In genomic region chrX:150569155-150569477, GRCh38 we compare ENCODE assay signal across 8 cellular contexts. TPM values are rescaled to one million over a fixed set of nuclear protein-coding genes. Genes with fewer than 3 reads are reported as not detected.
DNase-seq lines count a peak whose midpoint lies in the region; ATAC-seq, FAIRE-seq and TF ChIP-seq lines count a peak whose summit lies in the region.

No MANE protein-coding gene starts in this region.

- H3K4me3 ChIP-seq in LNCaP clone FGC (ENCODE audit: low read depth, low read length) (peak overlapping the region; percentile 66), pancreas (peak overlapping the region; percentile 24 to 60 (median 48))

- H3K4me1 Mint-ChIP-seq in activated CD8-positive, alpha-beta T cell treated with anti-CD3 and anti-CD28 coated beads, Interleukin-2, amount 10 ng/mL, durations not matched to agents 7 days and 5 days (ENCODE audit: low read depth) = peaks cover 45% of the 10 kb centered on the region

- H3K9me3 ChIP-seq in pancreas = no peaks in the 10 kb centered on the region

- no peaks in the 10 kb centered on the region for H3K9me3 Mint-ChIP-seq in activated CD8-positive, alpha-beta T cell treated with anti-CD3 and anti-CD28 coated beads, Interleukin-2, amount 10 ng/mL, durations not matched to agents 7 days and 5 days (ENCODE audit: insufficient read depth)

- DNase-seq in LNCaP clone FGC (ENCODE audit: low read depth) = no peak
- peak; percentile 62 for DNase-seq in activated CD8-positive, alpha-beta T cell treated with anti-CD3 and anti-CD28 coated beads, Interleukin-2, amount 10 ng/mL, durations not matched to agents 7 days and 5 days
- DNase-seq in foreskin melanocyte = peak; percentile 25
- no peak for DNase-seq in pancreas
- DNase-seq in C1 segment of cervical spinal cord (lab: John Stamatoyannopoulos, UW) = no peak
- no peak for DNase-seq in GM19240 (ENCODE audit: insufficient read length, low spot score)

- intact Hi-C loops in pancreas (cut with DNase I) = no loop called here

- POLR2A ChIA-PET in activated CD8-positive, alpha-beta T cell treated with anti-CD3 and anti-CD28 coated beads, Interleukin-2, amount 10 ng/mL, durations not matched to agents 7 days and 5 days (lab: Charles Lee) = interaction anchor here (0.8 to 1.8 kb wide), 4 partner anchors 16 to 125 kb away, joined by 3 to 7 read pairs (median 4); partner anchors contain the start of gene MTMR1

- CTCF ChIA-PET in activated CD8-positive, alpha-beta T cell treated with anti-CD3 and anti-CD28 coated beads, Interleukin-2, amount 10 ng/mL, durations not matched to agents 7 days and 5 days (lab: Charles Lee) = interaction anchor here (0.9 to 3.6 kb wide), 4 partner anchors 18 to 120 kb away, joined by 3 to 26 read pairs (median 7); no protein-coding TSS in a partner anchor

- H3K4me3 Mint-ChIP-seq in activated CD8-positive, alpha-beta T cell treated with anti-CD3 and anti-CD28 coated beads, Interleukin-2, amount 10 ng/mL, durations not matched to agents 7 days and 5 days = peak overlapping the region; percentile 83

- TF ChIP-seq CTCF in LNCaP clone FGC (IDR thresholded peaks at IDR 0.05; ENCODE audit: control insufficient read depth, extremely low read depth, insufficient read depth) (no peak), pancreas (IDR thresholded peaks at IDR 0.05) (no peak)

- FAIRE-seq in pancreas (lab: Jason Lieb, UNC) = no peak

- H3K36me3 Mint-ChIP-seq in activated CD8-positive, alpha-beta T cell treated with anti-CD3 and anti-CD28 coated beads, Interleukin-2, amount 10 ng/mL, durations not matched to agents 7 days and 5 days (ENCODE audit: low read depth) = peaks cover 5% of the 10 kb centered on the region

- H3K27me3 Mint-ChIP-seq in activated CD8-positive, alpha-beta T cell treated with anti-CD3 and anti-CD28 coated beads, Interleukin-2, amount 10 ng/mL, durations not matched to agents 7 days and 5 days (ENCODE audit: low read depth) = no peaks in the 10 kb centered on the region

- peaks cover 0 to under 1% (median 0%) of the 10 kb centered on the region in 4 donors for H3K27me3 ChIP-seq in pancreas

- WGBS in pancreas, 2 donors = 4 to 34% methylated on average over 17 of the region's 17 CpGs

- H3K36me3 ChIP-seq in pancreas = no peaks in the 10 kb centered on the region

- peak overlapping the region; percentile 87 for H3K27ac Mint-ChIP-seq in activated CD8-positive, alpha-beta T cell treated with anti-CD3 and anti-CD28 coated beads, Interleukin-2, amount 10 ng/mL, durations not matched to agents 7 days and 5 days

- ATAC-seq in GM18499 (IDR thresholded peaks at IDR 0.05; ENCODE audit: insufficient read depth, unreplicated experiment) (peak; percentile 14), GM21825 (IDR thresholded peaks at IDR 0.05; ENCODE audit: unreplicated experiment) (peak; percentile 29), pancreas (peak in 3 of 4 donors; percentile 11 to 20 (median 15))
- peak; percentile 27 for ATAC-seq in activated CD8-positive, alpha-beta T cell treated with anti-CD3 and anti-CD28 coated beads, Interleukin-2, amount 10 ng/mL, durations not matched to agents 7 days and 5 days

- peak overlapping the region; percentile 60 to 84 (median 72) for H3K27ac ChIP-seq in pancreas

- H3K4me1 ChIP-seq in pancreas = peaks cover 0 to 9% (median 0%) of the 10 kb centered on the region in 3 donors

RNA-seq across cellular contexts. Expression of gene MTM1, which starts 0.7 kb away (rescaled TPM):
- total RNA-seq in activated CD8-positive, alpha-beta T cell treated with anti-CD3 and anti-CD28 coated beads, Interleukin-2, amount 10 ng/mL, durations not matched to agents 7 days and 5 days = 10 to 100 TPM; 28.7 to 34.8 TPM
- total RNA-seq in pancreas = 10 to 100 TPM in 1 of 6 donors, 1 to 10 TPM in 5; 3.3 to 10.2 (median 4.9) TPM
- 1 to 10 TPM; 1.1 to 3.6 TPM for polyA plus RNA-seq in pancreas

Comparison
In these comparisons a context has a peak if more than half of its experiments do, and no peak if none do; other contexts are left out.
1. DNase-seq: peak in activated CD8-positive, alpha-beta T cell treated with anti-CD3 and anti-CD28 coated beads, Interleukin-2, amount 10 ng/mL, durations not matched to agents 7 days and 5 days (single experiment) and foreskin melanocyte (single experiment); none in LNCaP clone FGC (single experiment), pancreas (0 of 6), C1 segment of cervical spinal cord (0 of 14) and GM19240 (single experiment).
2. Peak in every context shown above with its lines, with median percentiles within 50 percentile points of each other: ATAC-seq.